Comparison of ENCODE assay signal across 1 cellular context in genomic region chr9:110130791-110131416, GRCh38.
A peak's percentile ranks its signal among the peaks of the same experiment; 100 is the strongest.
TF ChIP-seq lines count a peak whose summit lies in the region.

No MANE protein-coding gene starts in this region.

TF ChIP-seq in GM12878, 131 proteins besides CTCF, POLR2A, EP300 and RAD21 (continued from another document):
- no peak for TF ChIP-seq CEBPZ (IDR thresholded peaks at IDR 0.05; ENCODE audit: low read depth, low read length)
- TF ChIP-seq WRNIP1 (IDR thresholded peaks at IDR 0.05; ENCODE audit: borderline replicate concordance, low read depth, low read length) = 0 out of 2 replicates have a peak, but pooled peaks have one; percentile 17
TF ChIP-seq in GM12878: peak in this region for 2.
